ENCODE assay signal across 26 cellular contexts in genomic region chr7:49763791-49764190, GRCh38. TPM values are rescaled to one million over a fixed set of nuclear protein-coding genes. Genes with fewer than 3 reads are reported as not detected.
"Had no signal": no experiment of that assay in that cellular context is flagged by ENCODE, and none has a peak within 500 bp of the region (broad histone marks: within the 10 kb centered on the region; RNA-seq: fewer than 3 reads in every experiment).

No MANE protein-coding gene starts in this region.

- H3K9me3 ChIP-seq: left lung, spleen, testis, upper lobe of left lung had no signal

- H3K27me3 Mint-ChIP-seq: activated CD8-positive, alpha-beta T cell treated with anti-CD3 and anti-CD28 coated beads for 36 hours; activated T-cell treated with anti-CD3 and anti-CD28 coated beads, Interleukin-2, amount 50 U/mL, for 24 hours had no signal

- H3K4me3 Mint-ChIP-seq: activated CD4-positive, alpha-beta T cell treated with anti-CD3 and anti-CD28 coated beads for 36 hours; activated CD8-positive, alpha-beta T cell treated with anti-CD3 and anti-CD28 coated beads for 36 hours; activated naive CD4-positive, alpha-beta T cell treated with anti-CD3 and anti-CD28 coated beads for 36 hours; activated T-cell treated with anti-CD3 and anti-CD28 coated beads, Interleukin-2, amount 50 U/mL, for 24 hours; brain; nephron; stimulated activated memory B cell treated with anti-CD40 and anti-IgM and Interleukin-4, amounts not matched to agents 10 μg/mL and 1 μg/mL and 100 μg/mL, for 72 hours; WTC11 had no signal

- H3K4me1 ChIP-seq: left lung, spleen, testis, upper lobe of left lung had no signal

- H3K36me3 ChIP-seq: left lung, spleen, upper lobe of left lung had no signal

- H3K4me3 ChIP-seq: dorsolateral prefrontal cortex, left lung, spleen, testis, upper lobe of left lung had no signal

- H3K36me3 Mint-ChIP-seq: brain; stimulated activated memory B cell treated with anti-CD40 and anti-IgM and Interleukin-4, amounts not matched to agents 10 μg/mL and 1 μg/mL and 100 μg/mL, for 72 hours had no signal

- FAIRE-seq: colon, keratinocyte had no signal

- H3K9me3 Mint-ChIP-seq: activated CD8-positive, alpha-beta T cell treated with anti-CD3 and anti-CD28 coated beads for 36 hours; activated naive CD4-positive, alpha-beta T cell treated with anti-CD3 and anti-CD28 coated beads for 36 hours; activated T-cell treated with anti-CD3 and anti-CD28 coated beads, Interleukin-2, amount 50 U/mL, for 24 hours; brain had no signal

- H3K27ac ChIP-seq: dorsolateral prefrontal cortex, epithelial cell of prostate, left lung, spleen, testis, upper lobe of left lung had no signal

- DNase-seq: activated CD4-positive, alpha-beta T cell treated with anti-CD3 and anti-CD28 coated beads for 36 hours; activated CD8-positive, alpha-beta T cell treated with anti-CD3 and anti-CD28 coated beads for 36 hours; activated naive CD4-positive, alpha-beta T cell treated with anti-CD3 and anti-CD28 coated beads for 36 hours; activated T-cell treated with anti-CD3 and anti-CD28 coated beads, Interleukin-2, amount 50 U/mL, for 24 hours; central memory CD4-positive, alpha-beta T cell; dorsolateral prefrontal cortex; foreskin melanocyte; hypothalamus; left lung; midbrain; nucleus accumbens; posterior cingulate gyrus; retina; spleen; stimulated activated CD4-positive, alpha-beta T cell treated with anti-CD3 and anti-CD28 coated beads, Interleukin-4, amount 100 ng/mL, for 4 hours; testis had no signal

- H3K27me3 ChIP-seq: dorsolateral prefrontal cortex, left lung, testis, upper lobe of left lung had no signal

- ATAC-seq: activated CD4-positive, alpha-beta T cell treated with anti-CD3 and anti-CD28 coated beads for 36 hours; activated CD8-positive, alpha-beta T cell treated with anti-CD3 and anti-CD28 coated beads for 36 hours; left lung; stimulated activated memory B cell treated with anti-CD40 and anti-IgM and Interleukin-4, amounts not matched to agents 10 μg/mL and 1 μg/mL and 100 μg/mL, for 72 hours; WTC11 had no signal

- H3K4me1 Mint-ChIP-seq: activated CD4-positive, alpha-beta T cell treated with anti-CD3 and anti-CD28 coated beads for 36 hours; nephron; stimulated activated memory B cell treated with anti-CD40 and anti-IgM and Interleukin-4, amounts not matched to agents 10 μg/mL and 1 μg/mL and 100 μg/mL, for 72 hours had no signal

- H3K27ac Mint-ChIP-seq: activated CD4-positive, alpha-beta T cell treated with anti-CD3 and anti-CD28 coated beads for 36 hours; activated CD8-positive, alpha-beta T cell treated with anti-CD3 and anti-CD28 coated beads for 36 hours; activated naive CD4-positive, alpha-beta T cell treated with anti-CD3 and anti-CD28 coated beads for 36 hours; activated T-cell treated with anti-CD3 and anti-CD28 coated beads, Interleukin-2, amount 50 U/mL, for 24 hours; brain; nephron; stimulated activated memory B cell treated with anti-CD40 and anti-IgM and Interleukin-4, amounts not matched to agents 10 μg/mL and 1 μg/mL and 100 μg/mL, for 72 hours; WTC11 had no signal

RNA-seq across cellular contexts. Expression of gene VWC2, which starts 9.6 kb away (rescaled TPM):
- total RNA-seq: activated CD4-positive, alpha-beta T cell treated with anti-CD3 and anti-CD28 coated beads for 36 hours; activated CD8-positive, alpha-beta T cell treated with anti-CD3 and anti-CD28 coated beads for 36 hours; activated naive CD4-positive, alpha-beta T cell treated with anti-CD3 and anti-CD28 coated beads for 36 hours; fibroblast of lung; lung microvascular endothelial cell had no signal
- polyA plus RNA-seq: fibroblast of lung, keratinocyte had no signal
